Comparison of ENCODE assay signal across 21 cellular contexts in the genomic region with DNA sequence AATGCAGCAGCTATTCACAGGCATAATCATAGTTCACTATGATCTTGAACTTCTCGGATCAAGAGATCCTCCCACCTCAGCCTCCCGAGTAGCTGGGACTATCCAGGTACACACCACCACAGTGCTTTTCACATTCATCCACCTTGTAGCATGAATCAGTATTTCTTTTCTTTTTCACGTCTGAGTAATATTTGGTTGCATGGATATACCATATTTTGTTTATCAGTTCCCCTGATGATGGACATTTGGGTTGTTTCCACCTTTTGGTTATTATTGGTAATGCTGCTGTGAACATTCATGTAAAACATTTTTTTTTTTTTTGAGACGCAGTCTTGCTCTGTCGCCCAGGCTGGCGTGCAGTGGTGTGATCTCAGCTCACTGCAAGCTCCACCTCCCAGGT. TPM values are rescaled to one million over a fixed set of nuclear protein-coding genes. Genes with fewer than 3 reads are reported as not detected.
DNase-seq lines count a peak whose midpoint lies in the region; ATAC-seq and TF ChIP-seq lines count a peak whose summit lies in the region.
"Had no signal": no experiment of that assay in that cellular context is flagged by ENCODE, and none has a peak within 500 bp of the region (broad histone marks: within the 10 kb centered on the region; RNA-seq: fewer than 3 reads in every experiment).

No MANE protein-coding gene starts in this region.

- no peak overlapping the region for H2AFZ ChIP-seq in SK-N-SH (ENCODE audit: low read depth)
- no peak overlapping the region for H2AFZ ChIP-seq in smooth muscle cell (ENCODE audit: low read depth)

- H3K27ac ChIP-seq in SK-N-SH (ENCODE audit: low read depth in 2 of 2, low read length in 1 of 2) (no peak overlapping the region), HEK293 (ENCODE audit: extremely low read depth, low read depth, low read length) (no peak overlapping the region), Panc1 (ENCODE audit: low read length) (peak overlapping the region; percentile 87), smooth muscle cell (ENCODE audit: low read depth) (no peak overlapping the region)
- H3K27ac ChIP-seq: 22Rv1; BLaER1 treated with 17β-estradiol and CSF1 and Interleukin-3, amounts not matched to agents 10 nM and 100 nM; C4-2B had no signal

- CTCF ChIA-PET in SK-N-SH (lab: Yijun Ruan, JAX) (no interaction called here), HEK293 (lab: Yijun Ruan, JAX) (interaction anchor here (1.7 kb wide), 1 partner anchor 45 kb away, joined by 7 read pairs; no protein-coding TSS in a partner anchor), Panc1 (lab: Charles Lee) (no interaction called here)

- ATAC-seq in SK-N-SH treated with all-trans-retinoic acid at 6 μM for 48 hours = no peak
- ATAC-seq in Panc1 = no peak
- ATAC-seq: A549; CD8-positive, alpha-beta T cell; GM12878 had no signal

- TF ChIP-seq RAD21 in SK-N-SH (IDR thresholded peaks at IDR 0.05; ENCODE audit: low read length) = no peak

- peaks cover 3% of the 10 kb centered on the region for H3K36me3 Mint-ChIP-seq in neural crest cell (ENCODE audit: low read depth)
- H3K36me3 Mint-ChIP-seq: CD8-positive, alpha-beta T cell had no signal

- H3K36me3 ChIP-seq in SK-N-SH (replicated peaks in 1 of 2; ENCODE audit: control insufficient read depth in 1 of 2, insufficient read depth in 2 of 2, low read length in 1 of 2) (no peaks in the 10 kb centered on the region), HEK293 (ENCODE audit: control insufficient read depth in 2 of 2, insufficient read depth in 1 of 2, low read length in 2 of 2) (no peaks in the 10 kb centered on the region), Panc1 (ENCODE audit: control insufficient read depth, insufficient read depth, low read length) (no peaks in the 10 kb centered on the region), smooth muscle cell (ENCODE audit: low read depth) (no peaks in the 10 kb centered on the region)
- H3K36me3 ChIP-seq: BLaER1 treated with 17β-estradiol and CSF1 and Interleukin-3, amounts not matched to agents 10 nM and 100 nM had no signal

- peaks cover 4% of the 10 kb centered on the region for H3K9me3 Mint-ChIP-seq in neural crest cell
- H3K9me3 Mint-ChIP-seq: CD4-positive, alpha-beta T cell; CD8-positive, alpha-beta T cell had no signal

- H3K79me2 ChIP-seq in SK-N-SH (ENCODE audit: insufficient read depth) (peaks cover 4% of the 10 kb centered on the region), smooth muscle cell (ENCODE audit: low read depth) (peaks cover 1% of the 10 kb centered on the region)

- no peaks in the 10 kb centered on the region for H3K9me2 ChIP-seq in SK-N-SH

- H3K4me2 ChIP-seq in SK-N-SH (no peak overlapping the region), smooth muscle cell (no peak overlapping the region)
- H3K4me2 ChIP-seq: BLaER1 treated with 17β-estradiol and CSF1 and Interleukin-3, amounts not matched to agents 10 nM and 100 nM had no signal

- H3K9ac ChIP-seq in SK-N-SH (no peak overlapping the region), smooth muscle cell (ENCODE audit: low read depth) (no peak overlapping the region)
- H3K9ac ChIP-seq: BLaER1 treated with 17β-estradiol and CSF1 and Interleukin-3, amounts not matched to agents 10 nM and 100 nM had no signal

- H3K27me3 ChIP-seq in SK-N-SH (ENCODE audit: insufficient read depth) (no peaks in the 10 kb centered on the region), Panc1 (ENCODE audit: control insufficient read depth, insufficient read depth, low read length) (no peaks in the 10 kb centered on the region), smooth muscle cell (ENCODE audit: low read depth) (no peaks in the 10 kb centered on the region)

- H3F3A ChIP-seq in SK-N-SH (replicated peaks; ENCODE audit: insufficient read depth) = peaks cover 16% of the 10 kb centered on the region
- H3F3A ChIP-seq in smooth muscle cell (ENCODE audit: low read depth) = no peaks in the 10 kb centered on the region

- TF ChIP-seq EP300 in SK-N-SH (IDR thresholded peaks at IDR 0.05; ENCODE audit: borderline replicate concordance in 1 of 2, low read depth in 1 of 2, low read length in 1 of 2) = no peak

- no peaks in the 10 kb centered on the region for H3K9me3 ChIP-seq in SK-N-SH
- H3K9me3 ChIP-seq in HEK293 (ENCODE audit: control insufficient read depth, insufficient read depth, low read depth, low read length) = no peaks in the 10 kb centered on the region
- H3K9me3 ChIP-seq in Panc1 (ENCODE audit: control insufficient read depth, insufficient read depth, low read depth, low read length) = no peaks in the 10 kb centered on the region
- no peaks in the 10 kb centered on the region for H3K9me3 ChIP-seq in smooth muscle cell (replicated peaks; ENCODE audit: low read depth)
- H3K9me3 ChIP-seq: A549 had no signal

- TF ChIP-seq CTCF in SK-N-SH (IDR thresholded peaks at IDR 0.05) (no peak), HEK293 (tag by site-specific recombination; IDR thresholded peaks at IDR 0.05) (no peak), Panc1 (IDR thresholded peaks at IDR 0.05) (no peak), neural crest cell (conservative IDR thresholded peaks at IDR 0.05) (peak; percentile 19), smooth muscle cell (IDR thresholded peaks at IDR 0.05; ENCODE audit: borderline replicate concordance, insufficient read depth, poor library complexity, severe bottlenecking) (no peak)

- 93% methylated on average over 6 of the region's 6 CpGs for WGBS in SK-N-SH (ENCODE audit: low lambda C conversion rate)
- 94% methylated on average over 6 of the region's 6 CpGs for WGBS in smooth muscle cell (ENCODE audit: low lambda C conversion rate)

- intact Hi-C loops in Panc1 (cut with micrococcal nuclease; ENCODE audit: unreplicated experiment) = no loop called here

- no TSS peak for BruUV-seq in Panc1 (replicated peaks; lab: Mats Ljungman, UMichigan)

- H3K4me1 Mint-ChIP-seq in neural crest cell = peaks cover 7% of the 10 kb centered on the region

- H3K4me3 ChIP-seq in SK-N-SH (ENCODE audit: low read depth in 2 of 2, low read length in 1 of 2) = no peak overlapping the region
- no peak overlapping the region for H3K4me3 ChIP-seq in HEK293 (ENCODE audit: low read depth, low read length)
- H3K4me3 ChIP-seq in Panc1 (ENCODE audit: low read depth in 2 of 2, low read length in 2 of 2) = no peak overlapping the region
- H3K4me3 ChIP-seq in smooth muscle cell = no peak overlapping the region
- H3K4me3 ChIP-seq: A549; BLaER1 treated with 17β-estradiol and CSF1 and Interleukin-3, amounts not matched to agents 10 nM and 100 nM; GM12878 had no signal

- no peak overlapping the region for H3K27ac Mint-ChIP-seq in neural crest cell (ENCODE audit: unreplicated experiment)
- H3K27ac Mint-ChIP-seq: B cell; CD4-positive, alpha-beta T cell; CD8-positive, alpha-beta T cell had no signal

- H3K27me3 Mint-ChIP-seq in neural crest cell (ENCODE audit: low read depth) = peaks cover 13% of the 10 kb centered on the region

- H3K4me1 ChIP-seq in SK-N-SH (ENCODE audit: control insufficient read depth in 1 of 2, insufficient read depth in 2 of 2, low read depth in 1 of 2, low read length in 1 of 2) (no peaks in the 10 kb centered on the region; a peak in 1 of 4 replicates), HEK293 (ENCODE audit: control insufficient read depth, insufficient read depth, low read length) (peaks cover 2% of the 10 kb centered on the region; the same call in 1 of the 2 replicates), Panc1 (ENCODE audit: control insufficient read depth, insufficient read depth, low read length) (peaks cover 17% of the 10 kb centered on the region), smooth muscle cell (ENCODE audit: low read depth) (no peaks in the 10 kb centered on the region)
- H3K4me1 ChIP-seq: BLaER1 treated with 17β-estradiol and CSF1 and Interleukin-3, amounts not matched to agents 10 nM and 100 nM had no signal

- POLR2A ChIA-PET in SK-N-SH (lab: Yijun Ruan, JAX) = no interaction called here
- POLR2A ChIA-PET in HEK293 (lab: Yijun Ruan, JAX) = no interaction called here
- POLR2A ChIA-PET in Panc1 (lab: Charles Lee) = no interaction called here

- in situ Hi-C loops in Panc1 (cut with HindIII; ENCODE audit: low pct_unique_long_range_greater_than_20kb, low sequenced_read_pairs) = no loop called here

- no peak overlapping the region for H3K4me3 Mint-ChIP-seq in neural crest cell
- H3K4me3 Mint-ChIP-seq: B cell; CD4-positive, alpha-beta T cell; CD8-positive, alpha-beta T cell had no signal

- H4K20me1 ChIP-seq in SK-N-SH (ENCODE audit: insufficient read depth) (no peaks in the 10 kb centered on the region), smooth muscle cell (ENCODE audit: low read depth) (no peaks in the 10 kb centered on the region)
- H4K20me1 ChIP-seq: BLaER1 treated with 17β-estradiol and CSF1 and Interleukin-3, amounts not matched to agents 10 nM and 100 nM had no signal

- DNase-seq in SK-N-SH = no peak
- DNase-seq in Panc1 (ENCODE audit: low read depth, low spot score) = no peak
- DNase-seq in neural crest cell (ENCODE audit: low read depth, low spot score) = no peak
- DNase-seq in smooth muscle cell (lab: John Stamatoyannopoulos, UW; ENCODE audit: unreplicated experiment) = no peak
- DNase-seq in OCI-M1 (lab: John Stamatoyannopoulos, UW) = no peak
- DNase-seq in COLO829 (ENCODE audit: low spot score) = no peak
- DNase-seq: AML-193; Calu3; CD4-positive, alpha-beta T cell; CD8-positive, alpha-beta T cell; COR-L47; DMS79 treated with DMSO at 0.1 percent for 48 hours; GDM1 had no signal

TF ChIP-seq in SK-N-SH treated with all-trans-retinoic acid at 6 μM for 48 hours, 23 proteins besides CTCF, POLR2A, EP300 and RAD21 (continues in another document):
- TF ChIP-seq ZNF8 (CRISPR knock-in tag; IDR thresholded peaks at IDR 0.05) (peak; percentile 84), TCF4 (CRISPR knock-in tag; IDR thresholded peaks at IDR 0.05; ENCODE audit: borderline replicate concordance) (no peak)

TF ChIP-seq in HEK293, 187 proteins besides CTCF, POLR2A, EP300 and RAD21 (continues in another document):
- TF ChIP-seq MZF1 (tag by site-specific recombination; IDR thresholded peaks at IDR 0.05; ENCODE audit: borderline replicate concordance) (peak; percentile 74; the same call in 1 of the 2 replicates), KLF16 (tag by site-specific recombination; IDR thresholded peaks at IDR 0.05) (no peak), ZBTB17 (tag by site-specific recombination; IDR thresholded peaks at IDR 0.05) (no peak)

RNA-seq across cellular contexts. Expression of gene TBC1D12, which starts 3.6 kb away (rescaled TPM):
- 1.8 and 2.5 TPM in 2 replicates for polyA plus RNA-seq in SK-N-SH (2012; rRNA removed)
- polyA plus RNA-seq in SK-N-SH (2012; cell fraction: cytosol; rRNA removed) = 3.0 and 3.8 TPM in 2 replicates
- 2.4 and 5.0 TPM in 2 replicates for polyA plus RNA-seq in SK-N-SH (2012; cell fraction: nucleus; rRNA removed)
- 23.7 TPM for total RNA-seq in Panc1 (2021; ENCODE audit: unreplicated experiment)
- polyA plus RNA-seq in Panc1 (2012; ENCODE audit: insufficient read length) = 9.6 TPM
- total RNA-seq in neural crest cell = 7.1 and 8.2 TPM in 2 replicates
- 9.4 and 11.2 TPM in 2 replicates for total RNA-seq in smooth muscle cell
- 3.8 and 5.2 TPM in 2 replicates for polyA plus RNA-seq in smooth muscle cell

RNA-seq across cellular contexts. Expression of gene NOC3L, which starts 36.0 kb away (rescaled TPM):
- 9.0 and 15.4 TPM in 2 replicates for polyA plus RNA-seq in SK-N-SH (2012; rRNA removed)
- polyA plus RNA-seq in SK-N-SH (2012; cell fraction: cytosol; rRNA removed) = 12.4 and 13.4 TPM in 2 replicates
- polyA plus RNA-seq in SK-N-SH (2012; cell fraction: nucleus; rRNA removed) = 13.5 and 36.9 TPM in 2 replicates
- total RNA-seq in Panc1 (2021; ENCODE audit: unreplicated experiment) = 41.2 TPM
- 12.2 TPM for polyA plus RNA-seq in Panc1 (2012; ENCODE audit: insufficient read length)
- total RNA-seq in neural crest cell = 24.7 and 25.7 TPM in 2 replicates
- total RNA-seq in smooth muscle cell = 21.6 and 27.3 TPM in 2 replicates
- 8.7 and 8.8 TPM in 2 replicates for polyA plus RNA-seq in smooth muscle cell
